In the genomic region with DNA sequence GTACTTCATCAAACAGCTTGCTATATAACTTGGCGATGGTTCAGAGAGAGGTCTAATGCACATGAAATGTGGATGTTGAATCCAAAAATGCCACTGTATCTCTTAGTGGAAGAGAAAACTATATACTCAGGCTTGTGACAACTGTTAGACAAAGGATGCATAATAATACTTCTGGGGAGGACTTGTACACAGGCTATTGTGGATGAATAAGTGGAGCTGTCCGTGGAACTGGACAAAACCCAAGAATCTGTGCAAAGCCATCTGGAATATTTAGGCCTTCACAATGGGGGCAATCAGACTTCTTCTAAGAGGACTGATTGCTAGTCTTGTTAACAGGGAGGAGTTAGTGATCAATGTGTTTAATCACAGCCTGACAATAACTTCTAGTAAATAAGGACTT, we compare ENCODE assay signal across 19 cellular contexts.
DNase-seq lines count a peak whose midpoint lies in the region; ATAC-seq and TF ChIP-seq lines count a peak whose summit lies in the region.
"Had no signal": no experiment of that assay in that cellular context is flagged by ENCODE, and none has a peak within 500 bp of the region (broad histone marks: within the 10 kb centered on the region; RNA-seq: fewer than 3 reads in every experiment).

No MANE protein-coding gene starts in this region.

- H3K9me3 ChIP-seq in heart left ventricle, result no peaks in the 10 kb centered on the region
- H3K9me3 ChIP-seq: BE2C, Caco-2 had no signal

- 48 to 59% (median 50%) methylated on average over 2 of the region's 2 CpGs for WGBS in heart left ventricle, 4 donors

- no peaks in the 10 kb centered on the region for H3K27me3 ChIP-seq in heart left ventricle
- H3K27me3 ChIP-seq: BE2C had no signal

- POLR2A ChIA-PET in activated CD4-positive, alpha-beta memory T cell treated with anti-CD3 and anti-CD28 coated beads for 36 hours (lab: Charles Lee), result no interaction called here

- no peak overlapping the region for H3K27ac Mint-ChIP-seq in activated CD4-positive, alpha-beta memory T cell treated with anti-CD3 and anti-CD28 coated beads for 36 hours
- H3K27ac Mint-ChIP-seq: CD4-positive, CD25-positive, alpha-beta regulatory T cell had no signal

- no peaks in the 10 kb centered on the region for H3K36me3 ChIP-seq in heart left ventricle
- H3K36me3 ChIP-seq: BE2C had no signal

- no peak for DNase-seq in Right ventricle myocardium superior
- no peak for DNase-seq in heart left ventricle
- peak; percentile 88 for DNase-seq in globus pallidus (ENCODE audit: low spot score)
- DNase-seq in myocyte (ENCODE audit: low read depth), result peak; percentile 6
- DNase-seq in activated CD4-positive, alpha-beta memory T cell treated with anti-CD3 and anti-CD28 coated beads for 36 hours, result no peak
- no peak for DNase-seq in ecto neural progenitor cell (ENCODE audit: low spot score)
- no peak for DNase-seq in DMS114 treated with DMSO at 0.1 percent for 48 hours (lab: John Stamatoyannopoulos, UW; ENCODE audit: unreplicated experiment)
- DNase-seq: 8988T; BE2C; Caco-2; CD4-positive, CD25-positive, alpha-beta regulatory T cell; DMS153; NCI-H1092 treated with DMSO at 0.1 percent for 48 hours; NCI-H146; NCI-H2029 treated with DMSO at 0.1 percent for 48 hours; NCI-H2171; NCI-H748 treated with DMSO at 0.1 percent for 48 hours; SHP77 treated with DMSO at 0.1 percent for 48 hours had no signal

- H3K36me3 Mint-ChIP-seq in activated CD4-positive, alpha-beta memory T cell treated with anti-CD3 and anti-CD28 coated beads for 36 hours, result no peaks in the 10 kb centered on the region
- H3K36me3 Mint-ChIP-seq: CD4-positive, CD25-positive, alpha-beta regulatory T cell had no signal

- no peak overlapping the region for H3K4me3 Mint-ChIP-seq in activated CD4-positive, alpha-beta memory T cell treated with anti-CD3 and anti-CD28 coated beads for 36 hours
- H3K4me3 Mint-ChIP-seq: CD4-positive, CD25-positive, alpha-beta regulatory T cell had no signal

- no peaks in the 10 kb centered on the region for H3K9me3 Mint-ChIP-seq in activated CD4-positive, alpha-beta memory T cell treated with anti-CD3 and anti-CD28 coated beads for 36 hours
- H3K9me3 Mint-ChIP-seq: CD4-positive, CD25-positive, alpha-beta regulatory T cell had no signal

- no peak overlapping the region for H3K4me3 ChIP-seq in heart left ventricle

- intact Hi-C loops in Right ventricle myocardium superior (cut with DNase I), result no loop called here
- intact Hi-C loops in heart left ventricle (cut with DNase I), result loop anchor here in 2 of 10 donors (10.0 kb wide), 1 partner anchor 1397 kb away; no protein-coding TSS in a partner anchor
- intact Hi-C loops in activated CD4-positive, alpha-beta memory T cell treated with anti-CD3 and anti-CD28 coated beads for 36 hours (cut with micrococcal nuclease), result loop anchor here (10.0 kb wide), 1 partner anchor 557 kb away; no protein-coding TSS in a partner anchor

- H3K27ac ChIP-seq in heart left ventricle, result no peak overlapping the region

- CTCF ChIA-PET in activated CD4-positive, alpha-beta memory T cell treated with anti-CD3 and anti-CD28 coated beads for 36 hours (lab: Charles Lee), result no interaction called here

- peaks cover 0 to 6% (median 0%) of the 10 kb centered on the region in 12 donors for H3K4me1 ChIP-seq in heart left ventricle
- H3K4me1 ChIP-seq: BE2C, Caco-2 had no signal

- no peaks in the 10 kb centered on the region for H3K27me3 Mint-ChIP-seq in activated CD4-positive, alpha-beta memory T cell treated with anti-CD3 and anti-CD28 coated beads for 36 hours
- H3K27me3 Mint-ChIP-seq: CD4-positive, CD25-positive, alpha-beta regulatory T cell had no signal

- no peak for TF ChIP-seq CTCF in heart left ventricle (IDR thresholded peaks at IDR 0.05)

- ATAC-seq in Right ventricle myocardium superior (ENCODE audit: poor library complexity), result peak; percentile 55
- no peak for ATAC-seq in heart left ventricle
- no peak for ATAC-seq in GM21786 (IDR thresholded peaks at IDR 0.05; ENCODE audit: unreplicated experiment)

- no peak for TF ChIP-seq POLR2A in heart left ventricle (IDR thresholded peaks at IDR 0.05)

- no peaks in the 10 kb centered on the region for H3K4me1 Mint-ChIP-seq in activated CD4-positive, alpha-beta memory T cell treated with anti-CD3 and anti-CD28 coated beads for 36 hours (ENCODE audit: low read depth)
- H3K4me1 Mint-ChIP-seq: CD4-positive, CD25-positive, alpha-beta regulatory T cell had no signal

Comparison
In these comparisons a context has a peak if more than half of its experiments do, and no peak if none do; other contexts are left out.
1. DNase-seq: peak in globus pallidus (single experiment) and myocyte (single experiment); none in Right ventricle myocardium superior (single experiment), heart left ventricle (0 of 5), activated CD4-positive, alpha-beta memory T cell treated with anti-CD3 and anti-CD28 coated beads for 36 hours (single experiment), ecto neural progenitor cell (single experiment) and DMS114 treated with DMSO at 0.1 percent for 48 hours (single experiment).